ENCODE assay signal across 8 cellular contexts in the genomic region with DNA sequence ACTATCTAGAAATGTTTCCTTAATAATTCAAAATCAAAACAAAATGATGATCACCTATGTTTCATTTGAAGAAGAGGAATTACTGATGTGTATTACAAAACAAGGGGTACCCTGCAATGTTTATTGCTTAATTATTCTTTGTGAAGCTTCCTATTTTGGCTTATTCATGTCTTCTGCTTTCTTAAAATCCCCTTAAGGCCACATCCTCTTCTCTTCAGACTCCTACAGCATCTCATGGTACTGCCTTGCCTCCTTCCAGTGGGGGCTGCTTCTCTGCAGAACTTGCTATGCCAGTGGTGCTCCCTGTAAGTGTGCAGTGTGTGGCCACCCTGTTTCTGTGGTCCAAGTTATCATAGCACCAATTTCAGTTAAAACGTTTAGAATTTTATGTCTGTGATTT. TPM values are rescaled to one million over a fixed set of nuclear protein-coding genes. Genes with fewer than 3 reads are reported as not detected.
DNase-seq lines count a peak whose midpoint lies in the region; ATAC-seq, FAIRE-seq and TF ChIP-seq lines count a peak whose summit lies in the region.

No MANE protein-coding gene starts in this region.

- no peak overlapping the region for H3K4me3 ChIP-seq in right lobe of liver
- H3K4me3 ChIP-seq in HepG2 (replicated peaks in 1 of 3; ENCODE audit: insufficient read depth in 1 of 3, low read depth in 2 of 3, low read length in 3 of 3), result no peak overlapping the region
- H3K4me3 ChIP-seq in CD8-positive, alpha-beta T cell (ENCODE audit: low read depth, low read length), result no peak overlapping the region

- no peak for FAIRE-seq in HepG2 (lab: Jason Lieb, UNC)

- H3K27me3 Mint-ChIP-seq in activated T-helper 1 cell treated with anti-CD3 and anti-CD28 coated beads, Interleukin-12 subunit alpha, Interleukin-12 subunit beta, Interleukin-2, Interleukin-4 antibody, amounts not matched to agents 30 ng/mL and 10 ng/mL and 1 ng/mL, durations not matched to agents 14 hours and 24 hours and 36 hours (ENCODE audit: insufficient read depth), result no peaks in the 10 kb centered on the region
- H3K27me3 Mint-ChIP-seq in CD8-positive, alpha-beta T cell (ENCODE audit: low read depth), result no peaks in the 10 kb centered on the region

- peak overlapping the region; percentile 50 for H3K4me3 Mint-ChIP-seq in activated T-helper 1 cell treated with anti-CD3 and anti-CD28 coated beads, Interleukin-12 subunit alpha, Interleukin-12 subunit beta, Interleukin-2, Interleukin-4 antibody, amounts not matched to agents 30 ng/mL and 10 ng/mL and 1 ng/mL, durations not matched to agents 14 hours and 24 hours and 36 hours
- H3K4me3 Mint-ChIP-seq in CD8-positive, alpha-beta T cell, result no peak overlapping the region

- H3K4me1 ChIP-seq in right lobe of liver (no peaks in the 10 kb centered on the region), HepG2 (ENCODE audit: insufficient read depth, low read length) (no peaks in the 10 kb centered on the region)
- no peaks in the 10 kb centered on the region for H3K4me1 ChIP-seq in CD8-positive, alpha-beta T cell (ENCODE audit: insufficient read depth, low read length)

- TF ChIP-seq EP300 in HepG2 (IDR thresholded peaks at IDR 0.05; ENCODE audit: low read depth in 2 of 2, low read length in 2 of 2) (no peak), HepG2 (CRISPR knock-in tag; IDR thresholded peaks at IDR 0.05; ENCODE audit: borderline replicate concordance) (no peak)

- POLR2A ChIA-PET in HepG2 (lab: Yijun Ruan, JAX), result no interaction called here
- POLR2A ChIA-PET in CD8-positive, alpha-beta T cell (lab: Charles Lee), result no interaction called here

- H3K36me3 Mint-ChIP-seq in activated T-helper 1 cell treated with anti-CD3 and anti-CD28 coated beads, Interleukin-12 subunit alpha, Interleukin-12 subunit beta, Interleukin-2, Interleukin-4 antibody, amounts not matched to agents 30 ng/mL and 10 ng/mL and 1 ng/mL, durations not matched to agents 14 hours and 24 hours and 36 hours (ENCODE audit: low read depth), result peaks cover 1% of the 10 kb centered on the region
- H3K36me3 Mint-ChIP-seq in CD8-positive, alpha-beta T cell, result peaks cover 2% of the 10 kb centered on the region

- TF ChIP-seq RAD21 in HepG2 (CRISPR knock-in tag; IDR thresholded peaks at IDR 0.05), result no peak

- H3K36me3 ChIP-seq in right lobe of liver (no peaks in the 10 kb centered on the region), HepG2 (replicated peaks in 1 of 2; ENCODE audit: control insufficient read depth in 1 of 2, insufficient read depth in 2 of 2, low read length in 2 of 2) (no peaks in the 10 kb centered on the region)
- no peaks in the 10 kb centered on the region for H3K36me3 ChIP-seq in CD8-positive, alpha-beta T cell (ENCODE audit: insufficient read depth, low read length)

- DNase-seq in right lobe of liver (no peak), HepG2 (ENCODE audit: low spot score) (no peak), hippocampal formation (lab: John Stamatoyannopoulos, UW) (no peak), NCI-H1417 treated with DMSO at 0.1 percent for 48 hours (lab: John Stamatoyannopoulos, UW) (no peak), NCI-H526 treated with DMSO at 0.1 percent for 48 hours (lab: John Stamatoyannopoulos, UW) (no peak)
- DNase-seq in activated T-helper 1 cell treated with anti-CD3 and anti-CD28 coated beads, Interleukin-12 subunit alpha, Interleukin-12 subunit beta, Interleukin-2, Interleukin-4 antibody, amounts not matched to agents 30 ng/mL and 10 ng/mL and 1 ng/mL, durations not matched to agents 14 hours and 24 hours and 36 hours (ENCODE audit: low spot score), result peak; percentile 2
- no peak for DNase-seq in CD8-positive, alpha-beta T cell

- no peaks in the 10 kb centered on the region for H3K79me2 ChIP-seq in HepG2 (ENCODE audit: insufficient read depth, low read length)

- peaks cover 34% of the 10 kb centered on the region for H3K4me1 Mint-ChIP-seq in activated T-helper 1 cell treated with anti-CD3 and anti-CD28 coated beads, Interleukin-12 subunit alpha, Interleukin-12 subunit beta, Interleukin-2, Interleukin-4 antibody, amounts not matched to agents 30 ng/mL and 10 ng/mL and 1 ng/mL, durations not matched to agents 14 hours and 24 hours and 36 hours (ENCODE audit: low read depth)
- H3K4me1 Mint-ChIP-seq in CD8-positive, alpha-beta T cell (ENCODE audit: low read depth), result peaks cover 2% of the 10 kb centered on the region

- TF ChIP-seq POLR2A in right lobe of liver (IDR thresholded peaks at IDR 0.05) (no peak), HepG2 (IDR thresholded peaks at IDR 0.05; ENCODE audit: insufficient read depth in 1 of 2, low read depth in 2 of 2, low read length in 2 of 2) (no peak)

- intact Hi-C loops in right lobe of liver (cut with DNase I) (no loop called here), HepG2 (cut with micrococcal nuclease; ENCODE audit: unreplicated experiment) (no loop called here)
- intact Hi-C loops in activated T-helper 1 cell treated with anti-CD3 and anti-CD28 coated beads, Interleukin-12 subunit alpha, Interleukin-12 subunit beta, Interleukin-2, Interleukin-4 antibody, amounts not matched to agents 30 ng/mL and 10 ng/mL and 1 ng/mL, durations not matched to agents 14 hours and 24 hours and 36 hours (cut with micrococcal nuclease), result loop anchor here (1.0 to 5.0 kb wide), 3 partner anchors 35 to 42 kb away; a partner anchor contains a TSS
- intact Hi-C loops in CD8-positive, alpha-beta T cell (cut with DNase I, micrococcal nuclease), result no loop called here

- TF ChIP-seq CTCF in right lobe of liver (IDR thresholded peaks at IDR 0.05) (no peak), HepG2 (CRISPR knock-in tag; IDR thresholded peaks at IDR 0.05) (no peak)
- TF ChIP-seq CTCF in CD8-positive, alpha-beta T cell (IDR thresholded peaks at IDR 0.05), result no peak

- H4K20me1 ChIP-seq in HepG2 (ENCODE audit: insufficient read depth, low read length), result no peaks in the 10 kb centered on the region

- H3K27ac Mint-ChIP-seq in activated T-helper 1 cell treated with anti-CD3 and anti-CD28 coated beads, Interleukin-12 subunit alpha, Interleukin-12 subunit beta, Interleukin-2, Interleukin-4 antibody, amounts not matched to agents 30 ng/mL and 10 ng/mL and 1 ng/mL, durations not matched to agents 14 hours and 24 hours and 36 hours, result peak overlapping the region; percentile 94
- no peak overlapping the region for H3K27ac Mint-ChIP-seq in CD8-positive, alpha-beta T cell

- CTCF ChIA-PET in HepG2 (lab: Yijun Ruan, JAX; ENCODE audit: low intra/inter-chr PET ratio, low total read pairs), result no interaction called here
- CTCF ChIA-PET in CD8-positive, alpha-beta T cell (lab: Charles Lee), result no interaction called here

- H3K9me3 Mint-ChIP-seq in activated T-helper 1 cell treated with anti-CD3 and anti-CD28 coated beads, Interleukin-12 subunit alpha, Interleukin-12 subunit beta, Interleukin-2, Interleukin-4 antibody, amounts not matched to agents 30 ng/mL and 10 ng/mL and 1 ng/mL, durations not matched to agents 14 hours and 24 hours and 36 hours, result peaks cover 4% of the 10 kb centered on the region
- no peaks in the 10 kb centered on the region for H3K9me3 Mint-ChIP-seq in CD8-positive, alpha-beta T cell

- no peak overlapping the region for H3K4me2 ChIP-seq in HepG2 (ENCODE audit: low read depth, low read length)

- no peak overlapping the region for H2AFZ ChIP-seq in HepG2 (ENCODE audit: low read length)

- no peak overlapping the region for H3K9ac ChIP-seq in HepG2 (ENCODE audit: insufficient read depth, low read depth, low read length)

- H3K27me3 ChIP-seq in right lobe of liver, result no peaks in the 10 kb centered on the region
- H3K27me3 ChIP-seq in HepG2 (ENCODE audit: control insufficient read depth in 1 of 2, insufficient read depth in 2 of 2, low read length in 2 of 2), result no peaks in the 10 kb centered on the region
- no peaks in the 10 kb centered on the region for H3K27me3 ChIP-seq in CD8-positive, alpha-beta T cell (ENCODE audit: insufficient read depth, low read length)

- peak; percentile 50 to 72 (median 55) for ATAC-seq in right lobe of liver
- no peak for ATAC-seq in HepG2
- peak; percentile 56 for ATAC-seq in HG03135 (IDR thresholded peaks at IDR 0.05; ENCODE audit: unreplicated experiment)
- ATAC-seq in CD8-positive, alpha-beta T cell, result no peak

- WGBS in right lobe of liver (ENCODE audit: insufficient coverage, low coverage, low lambda C conversion rate, missing lambda C conversion rate), result 9% methylated on average over 1 of the region's 1 CpG
- 7% methylated on average over 1 of the region's 1 CpG for WGBS in HepG2 (ENCODE audit: low lambda C conversion rate)

- no TSS peak for BruUV-seq in HepG2 (replicated peaks; lab: Mats Ljungman, UMichigan)

- H3K27ac ChIP-seq in right lobe of liver, result no peak overlapping the region
- no peak overlapping the region for H3K27ac ChIP-seq in HepG2 (ENCODE audit: extremely low read length, insufficient read depth, low read length)
- no peak overlapping the region for H3K27ac ChIP-seq in CD8-positive, alpha-beta T cell (ENCODE audit: low read depth, low read length)

- in situ Hi-C loops in HepG2 (cut with HindIII; ENCODE audit: extremely low pct_ligation_motif_present, low pct_unique_long_range_greater_than_20kb), result no loop called here

- no peaks in the 10 kb centered on the region for H3K9me3 ChIP-seq in right lobe of liver
- H3K9me3 ChIP-seq in HepG2 (ENCODE audit: low read length), result no peaks in the 10 kb centered on the region
- H3K9me3 ChIP-seq in CD8-positive, alpha-beta T cell (ENCODE audit: low read length), result no peaks in the 10 kb centered on the region

RNA-seq across cellular contexts. Expression of a gene that starts 35.0 kb away (rescaled TPM):
- total RNA-seq in right lobe of liver (1 to 10 TPM; 2.6 to 7.2 (median 4.0) TPM), HepG2 (2016; rRNA removed; fragmentation: Illumina TruSeq; extraction: Trizol) (1.2 and 2.4 TPM in 2 replicates)
- total RNA-seq in HepG2 (2016; cell fraction: cytosol; rRNA removed; fragmentation: Illumina TruSeq; extraction: Trizol; ENCODE audit: low read depth), result 3.6 and 4.8 TPM in 2 replicates
- total RNA-seq in HepG2 (2016; cell fraction: insoluble cytoplasmic fraction; rRNA removed; fragmentation: Illumina TruSeq; extraction: Trizol), result 1.1 and 1.8 TPM in 2 replicates
- total RNA-seq in HepG2 (2016; cell fraction: membrane; rRNA removed; fragmentation: Illumina TruSeq; extraction: Trizol), result 2.4 and 2.8 TPM in 2 replicates
- total RNA-seq in HepG2 (2016; cell fraction: nucleus; rRNA removed; fragmentation: Illumina TruSeq; extraction: Trizol), result 3.0 and 3.7 TPM in 2 replicates
- 4.1 and 5.3 TPM in 2 replicates for polyA plus RNA-seq in HepG2 (2011; rRNA removed)
- 1.2 and 2.0 TPM in 2 replicates for polyA plus RNA-seq in HepG2 (2011; cell fraction: cytosol; rRNA removed)
- 10.6 and 11.4 TPM in 2 replicates for polyA plus RNA-seq in HepG2 (2011; cell fraction: nucleus; rRNA removed)
- 3.8 and 5.8 TPM in 2 replicates for polyA plus RNA-seq in HepG2 (2012)
- polyA plus RNA-seq in HepG2 (2016; cell fraction: cytosol; fragmentation: Illumina TruSeq; extraction: Trizol; ENCODE audit: low read depth), result 0.16 and 0.34 TPM in 2 replicates
- polyA plus RNA-seq in HepG2 (2016; cell fraction: insoluble cytoplasmic fraction; fragmentation: Illumina TruSeq; extraction: Trizol; ENCODE audit: low read depth), result 1.1 and 1.4 TPM in 2 replicates
- polyA plus RNA-seq in HepG2 (2016; cell fraction: membrane; fragmentation: Illumina TruSeq; extraction: Trizol; ENCODE audit: low read depth), result 0.46 and 0.97 TPM in 2 replicates
- polyA plus RNA-seq in HepG2 (2016; cell fraction: nucleus; fragmentation: Illumina TruSeq; extraction: Trizol; ENCODE audit: insufficient read depth, low read depth), result 7.8 and 8.0 TPM in 2 replicates
- 0.98 and 2.6 TPM in 2 replicates for polyA minus RNA-seq in HepG2 (2011; rRNA and poly(A)+ RNA removed; ENCODE audit: low replicate concordance)
- 0.18 and 0.99 TPM in 2 replicates for polyA minus RNA-seq in HepG2 (2011; cell fraction: cytosol; rRNA and poly(A)+ RNA removed)
- 8.2 and 11.3 TPM in 2 replicates for polyA minus RNA-seq in HepG2 (2011; cell fraction: nucleus; rRNA and poly(A)+ RNA removed)
- total RNA-seq in activated T-helper 1 cell treated with anti-CD3 and anti-CD28 coated beads, Interleukin-12 subunit alpha, Interleukin-12 subunit beta, Interleukin-2, Interleukin-4 antibody, amounts not matched to agents 30 ng/mL and 10 ng/mL and 1 ng/mL, durations not matched to agents 14 hours and 24 hours and 36 hours, result 1.2 and 2.1 TPM in 2 replicates
- 10 to 100 TPM in 1 of 2 experiments, 1 to 10 TPM in 1; 9.2 to 13.4 TPM for total RNA-seq in CD8-positive, alpha-beta T cell

RNA-seq across cellular contexts. Expression of a gene that starts 42.2 kb away (rescaled TPM):
- total RNA-seq in right lobe of liver (10 to 100 TPM in 1 of 6 experiments, 1 to 10 TPM in 5; 3.4 to 19.3 (median 7.5) TPM), HepG2 (2016; rRNA removed; fragmentation: Illumina TruSeq; extraction: Trizol) (0.08 and 0.15 TPM in 2 replicates)
- not detected in 2 replicates for total RNA-seq in HepG2 (2016; cell fraction: cytosol; rRNA removed; fragmentation: Illumina TruSeq; extraction: Trizol; ENCODE audit: low read depth)
- total RNA-seq in HepG2 (2016; cell fraction: insoluble cytoplasmic fraction; rRNA removed; fragmentation: Illumina TruSeq; extraction: Trizol), result 0.11 and 0.16 TPM in 2 replicates
- 0.03 and 0.06 TPM in 2 replicates for total RNA-seq in HepG2 (2016; cell fraction: membrane; rRNA removed; fragmentation: Illumina TruSeq; extraction: Trizol)
- 0.59 and 0.88 TPM in 2 replicates for total RNA-seq in HepG2 (2016; cell fraction: nucleus; rRNA removed; fragmentation: Illumina TruSeq; extraction: Trizol)
- polyA plus RNA-seq in HepG2 (2011; rRNA removed), result 0.04 and 0.08 TPM in 2 replicates
- 0.01 and 0.03 TPM in 2 replicates for polyA plus RNA-seq in HepG2 (2011; cell fraction: cytosol; rRNA removed)
- polyA plus RNA-seq in HepG2 (2011; cell fraction: nucleus; rRNA removed), result 0.10 and 0.24 TPM in 2 replicates
- polyA plus RNA-seq in HepG2 (2012), result 0.13 and 0.34 TPM in 2 replicates
- polyA plus RNA-seq in HepG2 (2016; cell fraction: cytosol; fragmentation: Illumina TruSeq; extraction: Trizol; ENCODE audit: low read depth), result not detected in 2 replicates
- 0.15 TPM in 2 replicates for polyA plus RNA-seq in HepG2 (2016; cell fraction: insoluble cytoplasmic fraction; fragmentation: Illumina TruSeq; extraction: Trizol; ENCODE audit: low read depth)
- polyA plus RNA-seq in HepG2 (2016; cell fraction: membrane; fragmentation: Illumina TruSeq; extraction: Trizol; ENCODE audit: low read depth), result not detected in 2 replicates
- polyA plus RNA-seq in HepG2 (2016; cell fraction: nucleus; fragmentation: Illumina TruSeq; extraction: Trizol; ENCODE audit: insufficient read depth, low read depth), result 0.31 and 0.48 TPM in 2 replicates
- not detected in 2 replicates for polyA minus RNA-seq in HepG2 (2011; rRNA and poly(A)+ RNA removed; ENCODE audit: low replicate concordance)
- polyA minus RNA-seq in HepG2 (2011; cell fraction: cytosol; rRNA and poly(A)+ RNA removed), result not detected in 2 replicates
- polyA minus RNA-seq in HepG2 (2011; cell fraction: nucleus; rRNA and poly(A)+ RNA removed), result 0.39 and 1.1 TPM in 2 replicates
- 4.0 and 4.7 TPM in 2 replicates for total RNA-seq in activated T-helper 1 cell treated with anti-CD3 and anti-CD28 coated beads, Interleukin-12 subunit alpha, Interleukin-12 subunit beta, Interleukin-2, Interleukin-4 antibody, amounts not matched to agents 30 ng/mL and 10 ng/mL and 1 ng/mL, durations not matched to agents 14 hours and 24 hours and 36 hours
- under 1 TPM in 1 of 2 experiments, not detected in 1; 0.16 TPM for total RNA-seq in CD8-positive, alpha-beta T cell

Comparison
In these comparisons a context has a peak if more than half of its experiments do, and no peak if none do; other contexts are left out.
1. ATAC-seq: peak in right lobe of liver (4 of 4) and HG03135 (single experiment); none in HepG2 (single experiment) and CD8-positive, alpha-beta T cell (single experiment).